In the genomic region with DNA sequence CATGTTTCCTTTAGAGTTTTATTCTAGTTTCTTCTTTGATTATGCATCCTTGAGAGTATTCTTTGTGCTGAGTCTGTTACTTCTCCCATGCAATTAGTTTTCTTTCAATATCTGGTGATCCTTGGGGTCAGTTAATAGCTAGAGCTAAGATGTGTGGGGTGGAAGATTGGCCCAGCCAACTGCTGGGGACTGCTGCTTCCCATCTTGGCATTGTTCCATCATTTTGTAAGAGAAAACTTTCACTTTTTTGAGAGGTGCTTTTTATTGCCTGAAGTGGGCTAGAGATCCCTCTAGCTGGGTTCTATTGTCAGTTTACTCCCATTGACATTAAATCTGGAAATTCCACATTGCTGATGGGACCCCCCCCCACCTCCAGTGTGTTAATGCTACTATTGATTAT, we compare ENCODE assay signal across 22 cellular contexts. TPM values are rescaled to one million over a fixed set of nuclear protein-coding genes. Genes with fewer than 3 reads are reported as not detected.
DNase-seq lines count a peak whose midpoint lies in the region; ATAC-seq and TF ChIP-seq lines count a peak whose summit lies in the region.
"Had no signal": no experiment of that assay in that cellular context is flagged by ENCODE, and none has a peak within 500 bp of the region (broad histone marks: within the 10 kb centered on the region; RNA-seq: fewer than 3 reads in every experiment).

No MANE protein-coding gene starts in this region.

- intact Hi-C loops in MCF 10A (cut with micrococcal nuclease) (no loop called here), mammary epithelial cell (cut with micrococcal nuclease) (no loop called here)

- peak; percentile 47 for DNase-seq in MCF 10A (ENCODE audit: unreplicated experiment)
- DNase-seq in mammary epithelial cell, result no peak
- DNase-seq in RWPE2 (ENCODE audit: low spot score), result no peak
- DNase-seq in foreskin keratinocyte, result no peak
- no peak for DNase-seq in cortex of kidney (lab: John Stamatoyannopoulos, UW)
- no peak for DNase-seq in activated naive CD4-positive, alpha-beta T cell treated with anti-CD3 and anti-CD28 coated beads, Interleukin-2, amount 50 U/mL, for 16 hours
- no peak for DNase-seq in NCI-H1694 treated with DMSO at 0.1 percent for 48 hours (lab: John Stamatoyannopoulos, UW)
- DNase-seq: activated CD4-positive, alpha-beta T cell treated with anti-CD3 and anti-CD28 coated beads, Interleukin-2, amount 10 ng/mL, durations not matched to agents 7 days and 5 days; kidney; naive B cell; NCI-H1092; NCI-H524 treated with DMSO at 0.1 percent for 48 hours; ovary; T-helper 2 cell had no signal

- POLR2A ChIA-PET in MCF 10A (lab: Yijun Ruan, JAX), result interaction anchor here (0.7 to 8.8 kb wide), 14 partner anchors 9 to 196 kb away, joined by 3 to 214 read pairs (median 6); partner anchors contain the start of gene LEO1

- H3K79me2 ChIP-seq in mammary epithelial cell (ENCODE audit: insufficient read depth, low read length), result no peaks in the 10 kb centered on the region

- peaks cover 43% of the 10 kb centered on the region for H3K4me1 Mint-ChIP-seq in MCF 10A (ENCODE audit: insufficient read depth, unreplicated experiment)
- H3K4me1 Mint-ChIP-seq: activated CD4-positive, alpha-beta T cell treated with anti-CD3 and anti-CD28 coated beads, Interleukin-2, amount 10 ng/mL, durations not matched to agents 7 days and 5 days had no signal

- CTCF ChIA-PET in MCF 10A (lab: Yijun Ruan, JAX), result interaction anchor here (0.9 to 5.3 kb wide), 5 partner anchors 14 to 61 kb away, joined by 3 to 29 read pairs (median 3); no protein-coding TSS in a partner anchor
- CTCF ChIA-PET in mammary epithelial cell (lab: Charles Lee; ENCODE audit: low non-redundant PET), result no interaction called here

- H3K9me3 Mint-ChIP-seq in MCF 10A (ENCODE audit: unreplicated experiment), result no peaks in the 10 kb centered on the region

- no peak overlapping the region for H3K4me3 ChIP-seq in mammary epithelial cell (replicated peaks in 1 of 3; ENCODE audit: insufficient read depth in 1 of 3, low read depth in 2 of 3, low read length in 3 of 3)
- H3K4me3 ChIP-seq in RWPE2 (ENCODE audit: severe bottlenecking), result no peak overlapping the region
- H3K4me3 ChIP-seq: coronary artery, lung, ovary, right atrium auricular region, SJSA1 had no signal

- H3K9me3 ChIP-seq in mammary epithelial cell (replicated peaks; ENCODE audit: insufficient read depth, low read length), result no peaks in the 10 kb centered on the region
- no peaks in the 10 kb centered on the region for H3K9me3 ChIP-seq in RWPE2 (ENCODE audit: severe bottlenecking)
- H3K9me3 ChIP-seq: ovary, right atrium auricular region, SJSA1 had no signal

- no peaks in the 10 kb centered on the region for H4K20me1 ChIP-seq in mammary epithelial cell (ENCODE audit: insufficient read depth, low read length)

- TF ChIP-seq CTCF in MCF 10A (IDR thresholded peaks at IDR 0.05; ENCODE audit: unreplicated experiment) (no peak), mammary epithelial cell (conservative IDR thresholded peaks at IDR 0.05 in 1 of 2, IDR thresholded peaks at IDR 0.05 in 1 of 2; ENCODE audit: extremely low read depth in 1 of 2, insufficient read depth in 1 of 2, low read depth in 1 of 2, low read length in 2 of 2) (no peak), RWPE2 (IDR thresholded peaks at IDR 0.05; ENCODE audit: poor library complexity, severe bottlenecking) (no peak), foreskin keratinocyte (conservative IDR thresholded peaks at IDR 0.05) (no peak)

- ATAC-seq in RWPE2 (ENCODE audit: low read depth) (no peak), foreskin keratinocyte (no peak), GM21529 (IDR thresholded peaks at IDR 0.05; ENCODE audit: unreplicated experiment) (no peak)

- dilution Hi-C loops in mammary epithelial cell (cut with HindIII; ENCODE audit: low sequenced_read_pairs), result no loop called here

- H3K27ac ChIP-seq in mammary epithelial cell (ENCODE audit: insufficient read depth, low read depth, low read length), result no peak overlapping the region
- peak overlapping the region; percentile 96 for H3K27ac ChIP-seq in RWPE2 (ENCODE audit: poor library complexity, severe bottlenecking)
- peak overlapping the region; percentile 11 for H3K27ac ChIP-seq in foreskin keratinocyte
- H3K27ac ChIP-seq: coronary artery, ovary, right atrium auricular region, SJSA1, VCaP had no signal

- BruUV-seq in MCF 10A (replicated peaks; lab: Mats Ljungman, UMichigan) (no TSS peak), mammary epithelial cell (replicated peaks; lab: Mats Ljungman, UMichigan) (no TSS peak)

- H3K36me3 Mint-ChIP-seq in MCF 10A (ENCODE audit: insufficient read depth, unreplicated experiment), result peaks cover 12% of the 10 kb centered on the region
- H3K36me3 Mint-ChIP-seq: brain, naive B cell had no signal

- H3K27ac Mint-ChIP-seq in MCF 10A (ENCODE audit: low read depth, unreplicated experiment), result peak overlapping the region; percentile 88
- H3K27ac Mint-ChIP-seq: activated CD4-positive, alpha-beta T cell treated with anti-CD3 and anti-CD28 coated beads, Interleukin-2, amount 10 ng/mL, durations not matched to agents 7 days and 5 days; naive B cell had no signal

- no peak overlapping the region for H3K4me2 ChIP-seq in mammary epithelial cell (ENCODE audit: insufficient read depth, low read depth, low read length)

- in situ Hi-C loops in mammary epithelial cell (cut with MboI; ENCODE audit: low sequenced_read_pairs in 2 of 2), result no loop called here

- H3K27me3 ChIP-seq in mammary epithelial cell (ENCODE audit: insufficient read depth, low read length) (no peaks in the 10 kb centered on the region), RWPE2 (ENCODE audit: insufficient read depth, poor library complexity, severe bottlenecking) (no peaks in the 10 kb centered on the region), foreskin keratinocyte (no peaks in the 10 kb centered on the region)
- H3K27me3 ChIP-seq: ovary, right atrium auricular region, SJSA1 had no signal

- no peaks in the 10 kb centered on the region for H3K27me3 Mint-ChIP-seq in MCF 10A (ENCODE audit: insufficient read depth, unreplicated experiment)
- H3K27me3 Mint-ChIP-seq: brain had no signal

- H3K36me3 ChIP-seq in mammary epithelial cell (ENCODE audit: insufficient read depth, low read length), result no peaks in the 10 kb centered on the region
- H3K36me3 ChIP-seq in RWPE2 (ENCODE audit: low read depth), result no peaks in the 10 kb centered on the region
- H3K36me3 ChIP-seq: ovary, right atrium auricular region, SJSA1 had no signal

- H3K4me1 ChIP-seq in mammary epithelial cell (ENCODE audit: insufficient read depth, low read length) (peaks cover 39% of the 10 kb centered on the region), RWPE2 (ENCODE audit: insufficient read depth, poor library complexity, severe bottlenecking) (peaks cover 42% of the 10 kb centered on the region), foreskin keratinocyte (peaks cover 31% of the 10 kb centered on the region)

- no peak overlapping the region for H2AFZ ChIP-seq in mammary epithelial cell (ENCODE audit: low read depth, low read length)

- H3K4me3 Mint-ChIP-seq in MCF 10A (ENCODE audit: unreplicated experiment), result no peak overlapping the region
- H3K4me3 Mint-ChIP-seq: activated CD4-positive, alpha-beta T cell treated with anti-CD3 and anti-CD28 coated beads, Interleukin-2, amount 10 ng/mL, durations not matched to agents 7 days and 5 days; brain; naive B cell had no signal

- H3K9ac ChIP-seq in mammary epithelial cell (ENCODE audit: insufficient read depth, low read length), result no peak overlapping the region

RNA-seq across cellular contexts. Expression of gene BCL2L10, which starts 15.4 kb away (rescaled TPM):
- total RNA-seq in MCF 10A (2022) (0.42 TPM in 1 of 2 replicates, not detected in the other), mammary epithelial cell (1 to 10 TPM in 1 of 2 donors, not detected in 1; 2.2 TPM), foreskin keratinocyte (0.53 and 0.71 TPM in 2 replicates)
- polyA plus RNA-seq in mammary epithelial cell (0.39 TPM), foreskin keratinocyte (0.62 and 0.77 TPM in 2 replicates)
- polyA minus RNA-seq in mammary epithelial cell, result 5.5 TPM
- total RNA-seq: G401, SJSA1 had no signal
